1 cellular context compared by ENCODE assay signal in genomic region chr6:13256614-13257013, GRCh38.
TF ChIP-seq lines count a peak whose summit lies in the region.

No MANE protein-coding gene starts in this region.

TF ChIP-seq in K562, 482 proteins besides CTCF, POLR2A, EP300 and RAD21 (continued from another document and continues in another):
- TF ChIP-seq MGA (IDR thresholded peaks at IDR 0.05) = no peak
- TF ChIP-seq ZNF584 (CRISPR knock-in tag; IDR thresholded peaks at IDR 0.05; ENCODE audit: low read depth) = 0 out of 2 replicates have a peak, but pooled peaks have one; percentile 20
- TF ChIP-seq FUS (optimal IDR thresholded peaks at IDR 0.05; ENCODE audit: low read depth, low read length) = no peak
- no peak for TF ChIP-seq ZNF280A (IDR thresholded peaks at IDR 0.05; ENCODE audit: low read depth, partially characterized antibody)
- no peak for TF ChIP-seq ZNF639 (CRISPR knock-in tag; conservative IDR thresholded peaks at IDR 0.05 in 1 of 2, IDR thresholded peaks at IDR 0.05 in 1 of 2)
- TF ChIP-seq PKNOX1 (IDR thresholded peaks at IDR 0.05) = no peak; the same call in 1 of the 2 replicates
- no peak for TF ChIP-seq CREBBP (IDR thresholded peaks at IDR 0.05; ENCODE audit: low read depth, low read length)
- no peak for TF ChIP-seq MCM2 (IDR thresholded peaks at IDR 0.05; ENCODE audit: low read depth)
- peak; percentile 94 for TF ChIP-seq ATF3 (IDR thresholded peaks at IDR 0.05)
- no peak for TF ChIP-seq ATF3 (CRISPR knock-in tag; conservative IDR thresholded peaks at IDR 0.05)
- no peak for TF ChIP-seq ZNF174 (CRISPR knock-in tag; IDR thresholded peaks at IDR 0.05)
- no peak for TF ChIP-seq ZNF75A (CRISPR knock-in tag; IDR thresholded peaks at IDR 0.05)
- TF ChIP-seq ZNF24 (IDR thresholded peaks at IDR 0.05) = no peak
- TF ChIP-seq THRB (CRISPR knock-in tag; conservative IDR thresholded peaks at IDR 0.05) = no peak
- no peak for TF ChIP-seq SREBF1 (IDR thresholded peaks at IDR 0.05; ENCODE audit: borderline replicate concordance, low read depth, low read length)
- no peak for TF ChIP-seq ELK1 (CRISPR knock-in tag; IDR thresholded peaks at IDR 0.05)
- no peak for TF ChIP-seq RB1 (IDR thresholded peaks at IDR 0.05; ENCODE audit: low read depth)
- peak in 1 of 2 experiments; percentile 36; a peak in 1 of 4 replicates for TF ChIP-seq FOXK2 (conservative IDR thresholded peaks at IDR 0.05 in 1 of 2, IDR thresholded peaks at IDR 0.05 in 1 of 2; ENCODE audit: low read depth in 2 of 2)
- no peak for TF ChIP-seq ZSCAN29 (IDR thresholded peaks at IDR 0.05)
- no peak for TF ChIP-seq SRSF1 (IDR thresholded peaks at IDR 0.05; ENCODE audit: low read depth, low read length)
- peak; percentile 13 for TF ChIP-seq RBBP5 (IDR thresholded peaks at IDR 0.05; ENCODE audit: borderline replicate concordance, insufficient read depth, low read length, poor library complexity, severe bottlenecking)
- TF ChIP-seq POLR2G (IDR thresholded peaks at IDR 0.05; ENCODE audit: low read depth, low read length) = no peak
- no peak for TF ChIP-seq PBX2 (CRISPR knock-in tag; IDR thresholded peaks at IDR 0.05; ENCODE audit: low read depth)
- TF ChIP-seq PBX2 (tag; conservative IDR thresholded peaks at IDR 0.05; ENCODE audit: low read depth) = peak; percentile 50; the same call in 1 of the 2 replicates
- TF ChIP-seq ETV1 (tag; conservative IDR thresholded peaks at IDR 0.05; ENCODE audit: low read depth) = no peak
- peak; percentile 71; the same call in 1 of the 2 replicates for TF ChIP-seq ZNF644 (tag; IDR thresholded peaks at IDR 0.05; ENCODE audit: low read depth)
- TF ChIP-seq NBN (IDR thresholded peaks at IDR 0.05; ENCODE audit: low read depth) = no peak; the same call in 1 of the 2 replicates
- TF ChIP-seq BACH1 (tag; IDR thresholded peaks at IDR 0.05) = no peak; the same call in 1 of the 2 replicates
- TF ChIP-seq PREB (CRISPR knock-in tag; IDR thresholded peaks at IDR 0.05) = no peak
- TF ChIP-seq CREM (IDR thresholded peaks at IDR 0.05; ENCODE audit: low read depth) = no peak
- TF ChIP-seq ZC3H11A (IDR thresholded peaks at IDR 0.05; ENCODE audit: low read depth, low read length) = no peak
- TF ChIP-seq ZEB2 (IDR thresholded peaks at IDR 0.05) = 0 out of 2 replicates have a peak, but pooled peaks have one; percentile 22
- TF ChIP-seq ZNF165 (CRISPR knock-in tag; IDR thresholded peaks at IDR 0.05; ENCODE audit: borderline replicate concordance) = no peak
- TF ChIP-seq SMARCE1 (IDR thresholded peaks at IDR 0.05) = peak; percentile 59; the same call in 1 of the 2 replicates
- TF ChIP-seq MED1 (CRISPR knock-in tag; IDR thresholded peaks at IDR 0.05; ENCODE audit: borderline replicate concordance) = no peak
- TF ChIP-seq CBX5 (IDR thresholded peaks at IDR 0.05; ENCODE audit: borderline replicate concordance, low read depth) = no peak
- TF ChIP-seq RHOXF2B (CRISPR knock-in tag; conservative IDR thresholded peaks at IDR 0.05) = no peak
